ENCODE assay signal across 9 cellular contexts in the genomic region with DNA sequence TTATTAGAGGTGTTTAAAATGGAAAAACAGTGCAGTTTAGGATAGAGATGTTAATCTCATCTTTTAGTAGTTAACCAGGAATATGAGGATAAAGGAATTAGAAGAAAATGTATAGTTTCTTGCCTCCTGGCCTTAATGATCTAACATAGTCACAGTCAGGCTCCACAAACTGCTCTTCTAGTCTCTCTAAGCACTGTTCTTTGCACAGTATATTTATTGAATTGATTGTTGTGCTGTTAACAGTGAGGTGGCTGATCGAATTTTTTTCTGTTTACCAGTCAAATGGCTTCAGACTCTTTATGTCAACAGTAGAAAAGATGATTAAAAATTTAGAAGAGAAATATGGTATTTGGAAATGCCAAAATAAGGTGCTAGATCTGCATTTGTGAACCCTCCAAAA. TPM values are rescaled to one million over a fixed set of nuclear protein-coding genes. Genes with fewer than 3 reads are reported as not detected.
DNase-seq lines count a peak whose midpoint lies in the region; ATAC-seq and TF ChIP-seq lines count a peak whose summit lies in the region.
"Had no signal": no experiment of that assay in that cellular context is flagged by ENCODE, and none has a peak within 500 bp of the region (broad histone marks: within the 10 kb centered on the region; RNA-seq: fewer than 3 reads in every experiment).

No MANE protein-coding gene starts in this region.

- no peak overlapping the region for H3K4me3 ChIP-seq in BLaER1 treated with 17β-estradiol and CSF1 and Interleukin-3, amounts not matched to agents 10 nM and 100 nM
- no peak overlapping the region for H3K4me3 ChIP-seq in mucosa of descending colon
- H3K4me3 ChIP-seq in upper lobe of right lung, result no peak overlapping the region

- H3K9me3 Mint-ChIP-seq in activated T-helper 17 cell treated with anti-CD3 and anti-CD28 coated beads, Interleukin-2, amount 50 U/mL, for 72 hours, result no peaks in the 10 kb centered on the region

- no peak for TF ChIP-seq CTCF in mucosa of descending colon (IDR thresholded peaks at IDR 0.05)
- no peak for TF ChIP-seq CTCF in upper lobe of right lung (IDR thresholded peaks at IDR 0.05)

- H3K36me3 ChIP-seq in BLaER1 treated with 17β-estradiol and CSF1 and Interleukin-3, amounts not matched to agents 10 nM and 100 nM, result peaks cover 22 to 63% (median 43%) of the 10 kb centered on the region in 11 experiments
- H3K36me3 ChIP-seq in mucosa of descending colon (ENCODE audit: low read depth) (no peaks in the 10 kb centered on the region), upper lobe of right lung (no peaks in the 10 kb centered on the region)

- H3K9me3 ChIP-seq in BLaER1 treated with 17β-estradiol and CSF1 and Interleukin-3, amounts not matched to agents 10 nM and 100 nM (replicated peaks in 1 of 11), result peaks cover 33 to 73% (median 64%) of the 10 kb centered on the region in 11 experiments
- H3K9me3 ChIP-seq in mucosa of descending colon (no peaks in the 10 kb centered on the region), upper lobe of right lung (peaks cover 19% of the 10 kb centered on the region)

- H3K27ac Mint-ChIP-seq in activated T-helper 17 cell treated with anti-CD3 and anti-CD28 coated beads, Interleukin-2, amount 50 U/mL, for 72 hours, result peak overlapping the region; percentile 90

- H3K4me2 ChIP-seq in BLaER1 treated with 17β-estradiol and CSF1 and Interleukin-3, amounts not matched to agents 10 nM and 100 nM, result peak overlapping the region; percentile 43 to 87 (median 60)

- H3K27ac ChIP-seq in BLaER1 treated with 17β-estradiol and CSF1 and Interleukin-3, amounts not matched to agents 10 nM and 100 nM, result peak overlapping the region in 5 of 11 experiments; percentile 4 to 69 (median 32); a peak in 7 of 22 replicates
- no peak overlapping the region for H3K27ac ChIP-seq in upper lobe of right lung

- peaks cover 6 to 95% (median 25%) of the 10 kb centered on the region in 11 experiments; a peak in 13 of 22 replicates for H4K20me1 ChIP-seq in BLaER1 treated with 17β-estradiol and CSF1 and Interleukin-3, amounts not matched to agents 10 nM and 100 nM

- H3K4me3 Mint-ChIP-seq in activated T-helper 17 cell treated with anti-CD3 and anti-CD28 coated beads, Interleukin-2, amount 50 U/mL, for 72 hours, result peak overlapping the region; percentile 99
- H3K4me3 Mint-ChIP-seq: activated CD4-positive, alpha-beta T cell treated with anti-CD3 and anti-CD28 coated beads, Interleukin-2, amount 10 ng/mL, durations not matched to agents 7 days and 5 days had no signal

- peaks cover 66% of the 10 kb centered on the region for H3K36me3 Mint-ChIP-seq in activated T-helper 17 cell treated with anti-CD3 and anti-CD28 coated beads, Interleukin-2, amount 50 U/mL, for 72 hours (ENCODE audit: low read depth)

- ATAC-seq in GM21737 (IDR thresholded peaks at IDR 0.05; ENCODE audit: unreplicated experiment) (peak; percentile 24), mucosa of descending colon (peak; percentile 41), upper lobe of right lung (no peak)
- ATAC-seq in activated T-helper 17 cell treated with anti-CD3 and anti-CD28 coated beads, Interleukin-2, amount 50 U/mL, for 72 hours (replicated peaks), result no peak

- intact Hi-C loops in mucosa of descending colon (cut with DNase I, micrococcal nuclease) (no loop called here), upper lobe of right lung (cut with DNase I) (no loop called here)

- H3K27me3 Mint-ChIP-seq in activated T-helper 17 cell treated with anti-CD3 and anti-CD28 coated beads, Interleukin-2, amount 50 U/mL, for 72 hours, result no peaks in the 10 kb centered on the region
- H3K27me3 Mint-ChIP-seq: activated CD4-positive, alpha-beta T cell treated with anti-CD3 and anti-CD28 coated beads, Interleukin-2, amount 10 ng/mL, durations not matched to agents 7 days and 5 days had no signal

- H3K4me1 Mint-ChIP-seq in activated T-helper 17 cell treated with anti-CD3 and anti-CD28 coated beads, Interleukin-2, amount 50 U/mL, for 72 hours, result peaks cover 42% of the 10 kb centered on the region

- H3K27me3 ChIP-seq in BLaER1 treated with 17β-estradiol and CSF1 and Interleukin-3, amounts not matched to agents 10 nM and 100 nM, result no peaks in the 10 kb centered on the region
- H3K27me3 ChIP-seq in upper lobe of right lung, result no peaks in the 10 kb centered on the region

- peak overlapping the region in 7 of 11 experiments; percentile 4 to 65 (median 19); a peak in 8 of 22 replicates for H3K9ac ChIP-seq in BLaER1 treated with 17β-estradiol and CSF1 and Interleukin-3, amounts not matched to agents 10 nM and 100 nM

- DNase-seq in mucosa of descending colon (no peak), cerebellar nuclear complex (lab: John Stamatoyannopoulos, UW) (no peak), NCI-H226 (no peak), upper lobe of right lung (no peak), NCI-H2227 treated with DMSO at 0.1 percent for 48 hours (lab: John Stamatoyannopoulos, UW) (no peak)
- DNase-seq: activated CD4-positive, alpha-beta T cell treated with anti-CD3 and anti-CD28 coated beads, Interleukin-2, amount 10 ng/mL, durations not matched to agents 7 days and 5 days had no signal

- peaks cover 8 to 24% (median 14%) of the 10 kb centered on the region in 10 experiments for H3K4me1 ChIP-seq in BLaER1 treated with 17β-estradiol and CSF1 and Interleukin-3, amounts not matched to agents 10 nM and 100 nM
- H3K4me1 ChIP-seq in mucosa of descending colon (ENCODE audit: low read depth) (peaks cover 17% of the 10 kb centered on the region), upper lobe of right lung (no peaks in the 10 kb centered on the region)

RNA-seq across cellular contexts. Expression of gene ATF7IP, which starts 37.8 kb away (rescaled TPM):
- 100 to 1,000 TPM in 1 of 2 donors, 10 to 100 TPM in 1; 72.8 to 122 TPM for total RNA-seq in activated T-helper 17 cell treated with anti-CD3 and anti-CD28 coated beads, Interleukin-2, amount 50 U/mL, for 72 hours
- total RNA-seq in mucosa of descending colon (10 to 100 TPM; 40.3 to 84.1 (median 63.2) TPM), upper lobe of right lung (64.0 TPM)

Comparison
In these comparisons a context has a peak if more than half of its experiments do, and no peak if none do; other contexts are left out.
1. ATAC-seq: peak in GM21737 (single experiment) and mucosa of descending colon (single experiment); none in activated T-helper 17 cell treated with anti-CD3 and anti-CD28 coated beads, Interleukin-2, amount 50 U/mL, for 72 hours (single experiment) and upper lobe of right lung (single experiment).